ENCODE assay signal across 8 cellular contexts in the genomic region with DNA sequence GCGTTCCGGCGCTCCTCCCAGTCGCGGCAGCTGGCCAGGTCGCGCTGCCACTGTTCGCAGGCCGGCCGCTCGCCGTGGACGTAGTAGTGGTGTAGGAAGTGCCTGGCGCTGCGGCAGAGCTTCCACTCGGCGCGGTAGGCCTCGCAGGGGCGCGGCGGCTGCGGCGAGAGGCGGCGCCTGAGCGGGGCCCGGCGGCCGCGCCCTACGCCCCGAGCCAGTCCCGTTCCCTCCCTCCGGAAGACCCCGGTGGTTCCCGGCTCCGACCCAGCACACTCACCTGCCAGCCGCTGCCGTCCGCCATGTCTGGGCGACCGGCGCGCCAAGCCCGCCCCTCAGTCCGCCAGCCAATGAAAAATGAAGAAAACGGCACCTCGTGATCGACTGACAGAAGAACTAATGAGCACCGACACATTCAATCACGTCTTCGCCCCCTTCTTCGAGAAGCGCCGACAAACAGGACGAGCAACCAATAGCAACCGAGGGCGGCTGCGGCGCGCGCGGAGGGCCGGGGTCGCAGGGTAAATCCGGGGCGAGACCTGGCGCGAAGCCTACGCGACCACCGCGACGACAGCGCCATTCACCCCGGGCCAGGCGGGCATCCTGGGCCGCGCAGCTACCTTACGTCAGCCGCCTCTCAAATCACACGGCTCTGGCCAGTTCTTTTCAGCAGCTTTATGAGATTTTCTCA. TPM values are rescaled to one million over a fixed set of nuclear protein-coding genes. Genes with fewer than 3 reads are reported as not detected.
DNase-seq lines count a peak whose midpoint lies in the region; TF ChIP-seq lines count a peak whose summit lies in the region.

Gene C22orf39 (minus strand): TSS at position 324 of the 688 bp plus-strand sequence. CDS start 23 bp downstream, at position 301.

- H3K27ac ChIP-seq in SK-N-MC = 0 out of 2 replicates have a peak within 1 kb of the TSS, but pooled peaks have one; percentile 58
- H3K27ac ChIP-seq in suprapubic skin = peak within 1 kb of the TSS; percentile 93

- H3K9ac ChIP-seq in SK-N-MC (ENCODE audit: insufficient read length) = peak within 1 kb of the TSS; percentile 92

- peak; percentile 98 for DNase-seq in GM03348 (ENCODE audit: low spot score)
- peak; percentile 74 for DNase-seq in HFF-Myc (ENCODE audit: extremely low read depth, low read depth)
- DNase-seq in NB4 (ENCODE audit: low read depth) = peak; percentile 92
- DNase-seq in SK-N-MC (ENCODE audit: low read depth, low spot score) = peak; percentile 63
- peak; percentile 87 for DNase-seq in activated naive CD4-positive, alpha-beta T cell treated with anti-CD3 and anti-CD28 coated beads, Interleukin-2, amount 50 U/mL, for 16 hours
- peak; percentile 95 for DNase-seq in globus pallidus (ENCODE audit: low spot score)
- peak; percentile 54 to 97 (median 91) for DNase-seq in nucleus accumbens (lab: John Stamatoyannopoulos, UW)
- peak; percentile 94 for DNase-seq in suprapubic skin (ENCODE audit: low spot score in 2 of 2)

- TF ChIP-seq POLR2A in NB4 (IDR thresholded peaks at IDR 0.05; ENCODE audit: extremely low read depth, insufficient read length) = peak; percentile 72
- peak in 1 of 2 donors; percentile 65 for TF ChIP-seq POLR2A in suprapubic skin (IDR thresholded peaks at IDR 0.05)

- peak within 1 kb of the TSS; percentile 72 for H3K4me3 ChIP-seq in HFF-Myc (replicated peaks; ENCODE audit: low read depth, low read length)
- H3K4me3 ChIP-seq in NB4 (ENCODE audit: low read depth, low read length) = peak within 1 kb of the TSS; percentile 88
- H3K4me3 ChIP-seq in SK-N-MC = peak within 1 kb of the TSS; percentile 78
- H3K4me3 ChIP-seq in suprapubic skin = peak within 1 kb of the TSS; percentile 67

- no peak for TF ChIP-seq EP300 in suprapubic skin (IDR thresholded peaks at IDR 0.05)

- WGBS in suprapubic skin = 0% methylated on average over 39 of the region's 83 CpGs

- no peaks in the 10 kb centered on the region for H3K27me3 ChIP-seq in suprapubic skin

- H3K36me3 ChIP-seq in SK-N-MC (ENCODE audit: insufficient read depth, low read length) (peaks cover 36% of the 10 kb centered on the region; the same call in 1 of the 2 replicates), suprapubic skin (peaks cover 26% of the 10 kb centered on the region)

- no peak for TF ChIP-seq CTCF in HFF-Myc (IDR thresholded peaks at IDR 0.05; ENCODE audit: low read depth, low read length, missing control alignments)
- no peak for TF ChIP-seq CTCF in NB4 (IDR thresholded peaks at IDR 0.05; ENCODE audit: low read depth, low read length)
- no peak for TF ChIP-seq CTCF in suprapubic skin (IDR thresholded peaks at IDR 0.05)

- H3K9me3 ChIP-seq in SK-N-MC (ENCODE audit: low read depth, low read length) (no peaks in the 10 kb centered on the region), suprapubic skin (no peaks in the 10 kb centered on the region)

- H3K4me1 ChIP-seq in suprapubic skin = peaks cover 30% of the 10 kb centered on the region

RNA-seq across cellular contexts. Expression of gene C22orf39, which starts in this region (rescaled TPM):
- 10 to 100 TPM; 49.4 to 67.0 (median 51.7) TPM for total RNA-seq in suprapubic skin

Comparison
In these comparisons a context has a peak if more than half of its experiments do, and no peak if none do; other contexts are left out.
1. Peak in every context shown above with its lines: DNase-seq, H3K4me3 ChIP-seq and H3K27ac ChIP-seq.